Comparison of ENCODE assay signal across 1 cellular context in the genomic region with DNA sequence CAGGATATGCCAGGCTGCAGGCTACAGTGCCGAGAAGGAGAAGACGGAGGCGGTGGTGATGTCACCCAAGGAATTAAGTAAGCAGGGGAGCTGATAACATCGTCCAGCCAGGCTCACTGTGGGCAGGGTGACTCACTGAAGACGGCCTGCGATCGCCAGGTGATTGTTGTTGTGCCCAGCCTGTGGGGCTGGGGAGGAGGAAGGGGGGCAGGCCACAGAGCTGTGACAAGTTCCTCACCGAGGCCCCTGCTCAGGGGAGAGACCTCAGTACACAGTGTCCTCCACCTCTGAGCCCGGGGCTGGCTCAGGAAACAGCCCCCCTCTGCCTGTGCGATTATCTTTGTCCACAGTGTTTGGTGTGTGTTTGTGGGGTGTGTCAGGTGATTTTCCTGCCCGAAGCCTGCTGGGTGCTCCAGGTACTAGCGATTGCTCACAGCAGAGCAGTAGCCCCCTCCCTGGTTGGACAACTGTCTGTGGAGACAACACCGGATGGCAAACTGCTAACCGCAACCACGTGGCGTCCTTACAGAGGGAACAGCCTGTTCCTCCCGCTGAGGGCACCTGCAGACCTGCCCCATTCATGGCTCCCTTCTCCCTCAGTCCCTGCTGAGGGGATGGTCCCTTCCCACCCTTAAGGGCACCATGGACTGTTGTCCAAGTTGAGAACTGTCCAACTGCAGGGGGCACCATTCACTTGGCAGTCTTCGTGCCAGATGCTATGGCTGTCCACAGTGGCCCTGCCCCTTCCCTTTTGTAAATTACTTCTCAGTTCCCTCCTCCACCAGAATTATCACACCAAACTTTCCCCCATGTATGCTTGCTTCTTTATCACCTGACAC.
TF ChIP-seq lines count a peak whose summit lies in the region.

No MANE protein-coding gene starts in this region.

TF ChIP-seq in HepG2, 621 proteins besides CTCF, POLR2A, EP300 and RAD21 (continued from another document and continues in another):
- TF ChIP-seq, protein P1, sequence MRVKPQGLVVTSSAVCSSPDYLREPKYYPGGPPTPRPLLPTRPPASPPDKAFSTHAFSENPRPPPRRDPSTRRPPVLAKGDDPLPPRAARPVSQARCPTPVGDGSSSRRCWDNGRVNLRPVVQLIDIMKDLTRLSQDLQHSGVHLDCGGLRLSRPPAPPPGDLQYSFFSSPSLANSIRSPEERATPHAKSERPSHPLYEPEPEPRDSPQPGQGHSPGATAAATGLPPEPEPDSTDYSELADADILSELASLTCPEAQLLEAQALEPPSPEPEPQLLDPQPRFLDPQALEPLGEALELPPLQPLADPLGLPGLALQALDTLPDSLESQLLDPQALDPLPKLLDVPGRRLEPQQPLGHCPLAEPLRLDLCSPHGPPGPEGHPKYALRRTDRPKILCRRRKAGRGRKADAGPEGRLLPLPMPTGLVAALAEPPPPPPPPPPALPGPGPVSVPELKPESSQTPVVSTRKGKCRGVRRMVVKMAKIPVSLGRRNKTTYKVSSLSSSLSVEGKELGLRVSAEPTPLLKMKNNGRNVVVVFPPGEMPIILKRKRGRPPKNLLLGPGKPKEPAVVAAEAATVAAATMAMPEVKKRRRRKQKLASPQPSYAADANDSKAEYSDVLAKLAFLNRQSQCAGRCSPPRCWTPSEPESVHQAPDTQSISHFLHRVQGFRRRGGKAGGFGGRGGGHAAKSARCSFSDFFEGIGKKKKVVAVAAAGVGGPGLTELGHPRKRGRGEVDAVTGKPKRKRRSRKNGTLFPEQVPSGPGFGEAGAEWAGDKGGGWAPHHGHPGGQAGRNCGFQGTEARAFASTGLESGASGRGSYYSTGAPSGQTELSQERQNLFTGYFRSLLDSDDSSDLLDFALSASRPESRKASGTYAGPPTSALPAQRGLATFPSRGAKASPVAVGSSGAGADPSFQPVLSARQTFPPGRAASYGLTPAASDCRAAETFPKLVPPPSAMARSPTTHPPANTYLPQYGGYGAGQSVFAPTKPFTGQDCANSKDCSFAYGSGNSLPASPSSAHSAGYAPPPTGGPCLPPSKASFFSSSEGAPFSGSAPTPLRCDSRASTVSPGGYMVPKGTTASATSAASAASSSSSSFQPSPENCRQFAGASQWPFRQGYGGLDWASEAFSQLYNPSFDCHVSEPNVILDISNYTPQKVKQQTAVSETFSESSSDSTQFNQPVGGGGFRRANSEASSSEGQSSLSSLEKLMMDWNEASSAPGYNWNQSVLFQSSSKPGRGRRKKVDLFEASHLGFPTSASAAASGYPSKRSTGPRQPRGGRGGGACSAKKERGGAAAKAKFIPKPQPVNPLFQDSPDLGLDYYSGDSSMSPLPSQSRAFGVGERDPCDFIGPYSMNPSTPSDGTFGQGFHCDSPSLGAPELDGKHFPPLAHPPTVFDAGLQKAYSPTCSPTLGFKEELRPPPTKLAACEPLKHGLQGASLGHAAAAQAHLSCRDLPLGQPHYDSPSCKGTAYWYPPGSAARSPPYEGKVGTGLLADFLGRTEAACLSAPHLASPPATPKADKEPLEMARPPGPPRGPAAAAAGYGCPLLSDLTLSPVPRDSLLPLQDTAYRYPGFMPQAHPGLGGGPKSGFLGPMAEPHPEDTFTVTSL (CRISPR knock-in tag; IDR thresholded peaks at IDR 0.05; ENCODE audit: borderline replicate concordance): no peak
- TF ChIP-seq, protein P2, sequence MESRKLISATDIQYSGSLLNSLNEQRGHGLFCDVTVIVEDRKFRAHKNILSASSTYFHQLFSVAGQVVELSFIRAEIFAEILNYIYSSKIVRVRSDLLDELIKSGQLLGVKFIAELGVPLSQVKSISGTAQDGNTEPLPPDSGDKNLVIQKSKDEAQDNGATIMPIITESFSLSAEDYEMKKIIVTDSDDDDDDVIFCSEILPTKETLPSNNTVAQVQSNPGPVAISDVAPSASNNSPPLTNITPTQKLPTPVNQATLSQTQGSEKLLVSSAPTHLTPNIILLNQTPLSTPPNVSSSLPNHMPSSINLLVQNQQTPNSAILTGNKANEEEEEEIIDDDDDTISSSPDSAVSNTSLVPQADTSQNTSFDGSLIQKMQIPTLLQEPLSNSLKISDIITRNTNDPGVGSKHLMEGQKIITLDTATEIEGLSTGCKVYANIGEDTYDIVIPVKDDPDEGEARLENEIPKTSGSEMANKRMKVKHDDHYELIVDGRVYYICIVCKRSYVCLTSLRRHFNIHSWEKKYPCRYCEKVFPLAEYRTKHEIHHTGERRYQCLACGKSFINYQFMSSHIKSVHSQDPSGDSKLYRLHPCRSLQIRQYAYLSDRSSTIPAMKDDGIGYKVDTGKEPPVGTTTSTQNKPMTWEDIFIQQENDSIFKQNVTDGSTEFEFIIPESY (CRISPR knock-in tag; IDR thresholded peaks at IDR 0.05): peak; percentile 94
- TF ChIP-seq CBX2 (IDR thresholded peaks at IDR 0.05; ENCODE audit: low read depth, low read length) (no peak), CBX2 (CRISPR knock-in tag; IDR thresholded peaks at IDR 0.05; ENCODE audit: low read depth) (no peak; the same call in 1 of the 2 replicates), ZNF709 (CRISPR knock-in tag; IDR thresholded peaks at IDR 0.05) (peak; percentile 76), TCF7L2 (IDR thresholded peaks at IDR 0.05; ENCODE audit: low read depth, low read length) (no peak), GABPB1 (CRISPR knock-in tag; IDR thresholded peaks at IDR 0.05) (peak; percentile 63), KDM3A (CRISPR knock-in tag; IDR thresholded peaks at IDR 0.05; ENCODE audit: low read depth) (no peak; the same call in none of the 2 replicates), ZNF230 (CRISPR knock-in tag; IDR thresholded peaks at IDR 0.05) (peak; percentile 80; the same call in 1 of the 2 replicates), TGIF2 (CRISPR knock-in tag; IDR thresholded peaks at IDR 0.05) (0 out of 2 replicates have a peak, but pooled peaks have one; percentile 59), NFYB (CRISPR knock-in tag; IDR thresholded peaks at IDR 0.05) (no peak), TMF1 (CRISPR knock-in tag; IDR thresholded peaks at IDR 0.05; ENCODE audit: low read depth) (no peak), FOXA3 (CRISPR knock-in tag; IDR thresholded peaks at IDR 0.05) (peak; percentile 17; the same call in 1 of the 2 replicates), KDM2A (CRISPR knock-in tag; IDR thresholded peaks at IDR 0.05; ENCODE audit: borderline replicate concordance, low read depth) (peak; percentile 74; the same call in 1 of the 2 replicates), HNRNPK (IDR thresholded peaks at IDR 0.05; ENCODE audit: low read depth, low read length, poor library complexity, severe bottlenecking) (no peak), SALL1 (CRISPR knock-in tag; IDR thresholded peaks at IDR 0.05) (peak; percentile 82), ZNF616 (CRISPR knock-in tag; IDR thresholded peaks at IDR 0.05; ENCODE audit: low read depth) (no peak), ZC3H13 (CRISPR knock-in tag; IDR thresholded peaks at IDR 0.05) (peak; percentile 4; the same call in 1 of the 2 replicates), ZNF180 (CRISPR knock-in tag; IDR thresholded peaks at IDR 0.05; ENCODE audit: borderline replicate concordance, low read depth) (no peak), HMG20A (CRISPR knock-in tag; IDR thresholded peaks at IDR 0.05; ENCODE audit: borderline replicate concordance) (no peak), HNF4A (CRISPR knock-in tag; IDR thresholded peaks at IDR 0.05) (peak; percentile 35), KDM5B (CRISPR knock-in tag; IDR thresholded peaks at IDR 0.05; ENCODE audit: borderline replicate concordance) (peak; percentile 62; the same call in 1 of the 2 replicates), REL (CRISPR knock-in tag; conservative IDR thresholded peaks at IDR 0.05) (no peak), IKZF4 (CRISPR knock-in tag; IDR thresholded peaks at IDR 0.05; ENCODE audit: borderline replicate concordance, low read depth, not compliant biosample characterization) (no peak), ZNF260 (CRISPR knock-in tag; IDR thresholded peaks at IDR 0.05; ENCODE audit: borderline replicate concordance, low read depth) (no peak), BRD4 (CRISPR knock-in tag; IDR thresholded peaks at IDR 0.05) (0 out of 2 replicates have a peak, but pooled peaks have one; percentile 15), SETDB1 (CRISPR knock-in tag; IDR thresholded peaks at IDR 0.05; ENCODE audit: borderline replicate concordance) (no peak), HNRNPUL1 (IDR thresholded peaks at IDR 0.05; ENCODE audit: low read depth, low read length) (no peak), MIER2 (CRISPR knock-in tag; IDR thresholded peaks at IDR 0.05) (peak; percentile 77; the same call in 1 of the 2 replicates), HDAC2 (CRISPR knock-in tag; IDR thresholded peaks at IDR 0.05) (no peak; the same call in 1 of the 2 replicates), KAT8 (CRISPR knock-in tag; IDR thresholded peaks at IDR 0.05) (peak; percentile 59), MBNL3 (CRISPR knock-in tag; conservative IDR thresholded peaks at IDR 0.05) (no peak), ZNF567 (CRISPR knock-in tag; IDR thresholded peaks at IDR 0.05; ENCODE audit: borderline replicate concordance) (no peak), NR2F1 (CRISPR knock-in tag; IDR thresholded peaks at IDR 0.05) (0 out of 4 replicates have a peak, but pooled peaks of 1 of the 2 experiments have one; percentile 5), SPEN (CRISPR knock-in tag; IDR thresholded peaks at IDR 0.05; ENCODE audit: low read depth) (peak; percentile 76), ZNF3 (CRISPR knock-in tag; IDR thresholded peaks at IDR 0.05) (0 out of 2 replicates have a peak, but pooled peaks have one; percentile 53), ZBTB1 (CRISPR knock-in tag; IDR thresholded peaks at IDR 0.05; ENCODE audit: borderline replicate concordance) (no peak), ZNF225 (CRISPR knock-in tag; IDR thresholded peaks at IDR 0.05) (0 out of 2 replicates have a peak, but pooled peaks have one; percentile 30), BORCS8-MEF2B (CRISPR knock-in tag; IDR thresholded peaks at IDR 0.05) (0 out of 2 replicates have a peak, but pooled peaks have one; percentile 22), ZMAT3 (CRISPR knock-in tag; conservative IDR thresholded peaks at IDR 0.05) (0 out of 2 replicates have a peak, but pooled peaks have one; percentile 50), KAT2B (IDR thresholded peaks at IDR 0.05; ENCODE audit: borderline replicate concordance, low read depth, low read length) (no peak), ZNF672 (CRISPR knock-in tag; IDR thresholded peaks at IDR 0.05) (no peak), ZNF792 (CRISPR knock-in tag; IDR thresholded peaks at IDR 0.05) (peak; percentile 99), ZNF296 (CRISPR knock-in tag; conservative IDR thresholded peaks at IDR 0.05) (peak; percentile 81; the same call in 1 of the 2 replicates), ZNF232 (CRISPR knock-in tag; IDR thresholded peaks at IDR 0.05; ENCODE audit: borderline replicate concordance) (peak; percentile 26; the same call in 1 of the 2 replicates), MAZ (IDR thresholded peaks at IDR 0.05; ENCODE audit: borderline replicate concordance, low read depth, low read length) (no peak), MAZ (CRISPR knock-in tag; IDR thresholded peaks at IDR 0.05; ENCODE audit: low read depth) (peak; percentile 64), GATA4 (IDR thresholded peaks at IDR 0.05; ENCODE audit: borderline replicate concordance, low read depth) (no peak; the same call in 1 of the 2 replicates)
- TF ChIP-seq, protein P3, sequence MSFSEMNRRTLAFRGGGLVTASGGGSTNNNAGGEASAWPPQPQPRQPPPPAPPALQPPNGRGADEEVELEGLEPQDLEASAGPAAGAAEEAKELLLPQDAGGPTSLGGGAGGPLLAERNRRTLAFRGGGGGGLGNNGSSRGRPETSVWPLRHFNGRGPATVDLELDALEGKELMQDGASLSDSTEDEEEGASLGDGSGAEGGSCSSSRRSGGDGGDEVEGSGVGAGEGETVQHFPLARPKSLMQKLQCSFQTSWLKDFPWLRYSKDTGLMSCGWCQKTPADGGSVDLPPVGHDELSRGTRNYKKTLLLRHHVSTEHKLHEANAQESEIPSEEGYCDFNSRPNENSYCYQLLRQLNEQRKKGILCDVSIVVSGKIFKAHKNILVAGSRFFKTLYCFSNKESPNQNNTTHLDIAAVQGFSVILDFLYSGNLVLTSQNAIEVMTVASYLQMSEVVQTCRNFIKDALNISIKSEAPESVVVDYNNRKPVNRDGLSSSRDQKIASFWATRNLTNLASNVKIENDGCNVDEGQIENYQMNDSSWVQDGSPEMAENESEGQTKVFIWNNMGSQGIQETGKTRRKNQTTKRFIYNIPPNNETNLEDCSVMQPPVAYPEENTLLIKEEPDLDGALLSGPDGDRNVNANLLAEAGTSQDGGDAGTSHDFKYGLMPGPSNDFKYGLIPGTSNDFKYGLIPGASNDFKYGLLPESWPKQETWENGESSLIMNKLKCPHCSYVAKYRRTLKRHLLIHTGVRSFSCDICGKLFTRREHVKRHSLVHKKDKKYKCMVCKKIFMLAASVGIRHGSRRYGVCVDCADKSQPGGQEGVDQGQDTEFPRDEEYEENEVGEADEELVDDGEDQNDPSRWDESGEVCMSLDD (CRISPR knock-in tag; IDR thresholded peaks at IDR 0.05; ENCODE audit: borderline replicate concordance): peak; percentile 49; the same call in 1 of the 2 replicates
- TF ChIP-seq, protein P4, sequence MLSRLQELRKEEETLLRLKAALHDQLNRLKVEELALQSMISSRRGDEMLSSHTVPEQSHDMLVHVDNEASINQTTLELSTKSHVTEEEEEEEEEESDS (CRISPR knock-in tag; IDR thresholded peaks at IDR 0.05; ENCODE audit: borderline replicate concordance): no peak
- TF ChIP-seq, protein P5, sequence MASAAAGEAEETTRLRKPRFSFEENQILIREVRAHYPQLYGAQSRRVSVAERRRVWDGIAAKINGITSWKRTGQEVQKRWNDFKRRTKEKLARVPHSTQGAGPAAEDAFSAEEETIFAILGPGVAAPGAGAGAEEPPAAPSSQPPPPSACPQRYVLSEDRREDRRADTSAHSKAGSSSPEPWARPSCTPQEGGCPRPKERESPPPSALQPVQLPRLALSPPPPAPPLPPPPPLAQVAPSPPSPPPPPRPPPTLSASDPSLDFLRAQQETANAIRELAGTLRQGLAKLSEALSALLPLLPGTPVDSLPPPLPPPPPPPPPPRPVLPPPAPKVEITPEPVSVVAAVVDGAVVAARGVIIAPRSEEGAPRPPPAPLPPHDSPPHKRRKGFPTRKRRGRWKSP (CRISPR knock-in tag; IDR thresholded peaks at IDR 0.05): no peak
- TF ChIP-seq, protein P6, sequence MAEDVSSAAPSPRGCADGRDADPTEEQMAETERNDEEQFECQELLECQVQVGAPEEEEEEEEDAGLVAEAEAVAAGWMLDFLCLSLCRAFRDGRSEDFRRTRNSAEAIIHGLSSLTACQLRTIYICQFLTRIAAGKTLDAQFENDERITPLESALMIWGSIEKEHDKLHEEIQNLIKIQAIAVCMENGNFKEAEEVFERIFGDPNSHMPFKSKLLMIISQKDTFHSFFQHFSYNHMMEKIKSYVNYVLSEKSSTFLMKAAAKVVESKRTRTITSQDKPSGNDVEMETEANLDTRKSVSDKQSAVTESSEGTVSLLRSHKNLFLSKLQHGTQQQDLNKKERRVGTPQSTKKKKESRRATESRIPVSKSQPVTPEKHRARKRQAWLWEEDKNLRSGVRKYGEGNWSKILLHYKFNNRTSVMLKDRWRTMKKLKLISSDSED (CRISPR knock-in tag; IDR thresholded peaks at IDR 0.05): no peak; the same call in 1 of the 2 replicates
- TF ChIP-seq, protein P7, sequence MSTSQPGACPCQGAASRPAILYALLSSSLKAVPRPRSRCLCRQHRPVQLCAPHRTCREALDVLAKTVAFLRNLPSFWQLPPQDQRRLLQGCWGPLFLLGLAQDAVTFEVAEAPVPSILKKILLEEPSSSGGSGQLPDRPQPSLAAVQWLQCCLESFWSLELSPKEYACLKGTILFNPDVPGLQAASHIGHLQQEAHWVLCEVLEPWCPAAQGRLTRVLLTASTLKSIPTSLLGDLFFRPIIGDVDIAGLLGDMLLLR (CRISPR knock-in tag; IDR thresholded peaks at IDR 0.05): 0 out of 2 replicates have a peak, but pooled peaks have one; percentile 6
- TF ChIP-seq, protein P8, sequence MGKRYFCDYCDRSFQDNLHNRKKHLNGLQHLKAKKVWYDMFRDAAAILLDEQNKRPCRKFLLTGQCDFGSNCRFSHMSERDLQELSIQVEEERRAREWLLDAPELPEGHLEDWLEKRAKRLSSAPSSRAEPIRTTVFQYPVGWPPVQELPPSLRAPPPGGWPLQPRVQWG (CRISPR knock-in tag; IDR thresholded peaks at IDR 0.05; ENCODE audit: borderline replicate concordance, low read depth): no peak
